Comparison of ENCODE assay signal across 23 cellular contexts in the genomic region with DNA sequence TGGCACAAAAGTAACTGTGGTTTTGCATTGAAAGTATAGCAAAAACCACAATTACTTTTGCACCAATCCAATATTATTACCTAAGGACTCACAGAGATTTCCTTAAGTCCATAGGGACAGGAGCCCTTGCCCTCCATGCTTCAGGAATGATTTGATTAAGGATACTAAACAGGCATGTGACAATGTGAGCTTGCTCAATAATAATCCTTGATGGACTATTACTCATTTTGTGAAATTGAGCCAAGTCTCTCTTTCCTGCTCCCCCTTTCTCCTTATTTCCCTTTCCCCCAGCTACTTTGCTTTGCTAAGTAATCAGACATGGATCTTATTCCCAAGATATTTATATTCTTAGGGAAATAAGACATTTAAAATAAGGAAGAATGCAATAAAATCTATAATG. TPM values are rescaled to one million over a fixed set of nuclear protein-coding genes. Genes with fewer than 3 reads are reported as not detected.
A peak's percentile ranks its signal among the peaks of the same experiment; 100 is the strongest.
DNase-seq lines count a peak whose midpoint lies in the region; ATAC-seq and TF ChIP-seq lines count a peak whose summit lies in the region.
"Had no signal": no experiment of that assay in that cellular context is flagged by ENCODE, and none has a peak within 500 bp of the region (broad histone marks: within the 10 kb centered on the region; RNA-seq: fewer than 3 reads in every experiment).

No MANE protein-coding gene starts in this region.

- H3K4me1 ChIP-seq in GM23248 (ENCODE audit: insufficient read depth) (no peaks in the 10 kb centered on the region), PC-3 (ENCODE audit: insufficient read depth, low read length) (peaks cover 12% of the 10 kb centered on the region), smooth muscle cell (ENCODE audit: low read depth) (peaks cover 10% of the 10 kb centered on the region)
- H3K4me1 ChIP-seq: HAP-1, parathyroid adenoma had no signal

- no peak overlapping the region for H3K9ac ChIP-seq in GM23248
- H3K9ac ChIP-seq in PC-3 (ENCODE audit: low read length), result no peak overlapping the region
- H3K9ac ChIP-seq in smooth muscle cell (ENCODE audit: low read depth), result no peak overlapping the region
- H3K9ac ChIP-seq: parathyroid adenoma had no signal

- in situ Hi-C loops in GM23248 (cut with MboI), result no loop called here

- H3F3A ChIP-seq in GM23248 (ENCODE audit: insufficient read depth) (no peaks in the 10 kb centered on the region), PC-3 (ENCODE audit: low read length, unreplicated experiment) (no peaks in the 10 kb centered on the region), smooth muscle cell (ENCODE audit: low read depth) (no peaks in the 10 kb centered on the region)

- H3K9me3 ChIP-seq in GM23248 (ENCODE audit: low read depth), result no peaks in the 10 kb centered on the region
- H3K9me3 ChIP-seq in PC-3 (ENCODE audit: low read length), result no peaks in the 10 kb centered on the region
- no peaks in the 10 kb centered on the region for H3K9me3 ChIP-seq in smooth muscle cell (replicated peaks; ENCODE audit: low read depth)
- H3K9me3 ChIP-seq: HAP-1, upper lobe of left lung had no signal

- intact Hi-C loops in PC-3 (cut with micrococcal nuclease), result no loop called here

- H4K20me1 ChIP-seq in GM23248 (ENCODE audit: insufficient read depth) (no peaks in the 10 kb centered on the region), PC-3 (ENCODE audit: low read length) (no peaks in the 10 kb centered on the region), smooth muscle cell (ENCODE audit: low read depth) (no peaks in the 10 kb centered on the region)

- H3K9me2 ChIP-seq in GM23248 (ENCODE audit: insufficient read depth) (no peaks in the 10 kb centered on the region), PC-3 (replicated peaks; ENCODE audit: low read length) (no peaks in the 10 kb centered on the region)

- CTCF ChIA-PET in PC-3 (lab: Charles Lee), result no interaction called here

- H3K4me3 ChIP-seq in GM23248 (no peak overlapping the region), PC-3 (ENCODE audit: low read length) (no peak overlapping the region), epithelial cell of proximal tubule (ENCODE audit: low read depth, low read length) (no peak overlapping the region), retinal pigment epithelial cell (ENCODE audit: low read length) (no peak overlapping the region), smooth muscle cell (no peak overlapping the region)
- H3K4me3 ChIP-seq: GM12878, HAP-1, skin epidermis, upper lobe of left lung had no signal

- H3K27me3 ChIP-seq in GM23248 (replicated peaks; ENCODE audit: insufficient read depth) (no peaks in the 10 kb centered on the region), PC-3 (ENCODE audit: low read length) (no peaks in the 10 kb centered on the region), smooth muscle cell (ENCODE audit: low read depth) (no peaks in the 10 kb centered on the region)
- H3K27me3 ChIP-seq: upper lobe of left lung had no signal

- DNase-seq in GM23248 (peak; percentile 42), PC-3 (peak; percentile 46), epithelial cell of proximal tubule (ENCODE audit: low read depth) (peak; percentile 35), retinal pigment epithelial cell (ENCODE audit: low read depth) (peak; percentile 62), smooth muscle cell (lab: John Stamatoyannopoulos, UW; ENCODE audit: unreplicated experiment) (no peak)
- DNase-seq: activated CD4-positive, alpha-beta T cell treated with anti-CD3 and anti-CD28 coated beads for 36 hours; activated naive CD8-positive, alpha-beta T cell treated with anti-CD3 and anti-CD28 coated beads, Interleukin-2, amount 50 U/mL, for 24 hours; effector CD8-positive, alpha-beta T cell; GF-D8; natural killer cell; NCI-H146; NCI-H2171; NCI-H774; stimulated activated CD4-positive, alpha-beta T cell treated with anti-CD3 and anti-CD28 coated beads, Interleukin-4, amount 100 ng/mL, for 1 hour; stimulated activated naive CD8-positive, alpha-beta T cell treated with anti-CD3 and anti-CD28 coated beads, Interleukin-15, amount 100 ng/mL, for 72 hours; upper lobe of left lung had no signal

- TF ChIP-seq CTCF in PC-3 (conservative IDR thresholded peaks at IDR 0.05; ENCODE audit: low read depth, low read length) (no peak), epithelial cell of proximal tubule (conservative IDR thresholded peaks at IDR 0.05; ENCODE audit: low read depth, low read length) (no peak), retinal pigment epithelial cell (conservative IDR thresholded peaks at IDR 0.05; ENCODE audit: low read depth, low read length) (no peak), smooth muscle cell (IDR thresholded peaks at IDR 0.05; ENCODE audit: borderline replicate concordance, insufficient read depth, poor library complexity, severe bottlenecking) (no peak)

- H3K4me2 ChIP-seq in GM23248 (ENCODE audit: unreplicated experiment), result no peak overlapping the region
- no peak overlapping the region; the same call in 1 of the 2 replicates for H3K4me2 ChIP-seq in PC-3 (ENCODE audit: low read length)
- H3K4me2 ChIP-seq in smooth muscle cell, result no peak overlapping the region

- ATAC-seq in PC-3, result peak; percentile 22; the same call in 1 of the 2 replicates
- ATAC-seq in GM19351 (IDR thresholded peaks at IDR 0.05; ENCODE audit: unreplicated experiment), result no peak
- ATAC-seq in HG02588 (IDR thresholded peaks at IDR 0.05; ENCODE audit: unreplicated experiment), result no peak
- ATAC-seq: activated CD4-positive, alpha-beta T cell treated with anti-CD3 and anti-CD28 coated beads for 36 hours; activated naive CD8-positive, alpha-beta T cell treated with anti-CD3 and anti-CD28 coated beads, Interleukin-2, amount 50 U/mL, for 24 hours; GM12878; HepG2; natural killer cell; stimulated activated naive CD8-positive, alpha-beta T cell treated with anti-CD3 and anti-CD28 coated beads, Interleukin-15, amount 100 ng/mL, for 72 hours had no signal

- BruUV-seq in PC-3 (replicated peaks; lab: Mats Ljungman, UMichigan), result no TSS peak

- H3K36me3 ChIP-seq in GM23248 (ENCODE audit: low read depth) (no peaks in the 10 kb centered on the region), PC-3 (ENCODE audit: low read depth, low read length) (no peaks in the 10 kb centered on the region), smooth muscle cell (ENCODE audit: low read depth) (no peaks in the 10 kb centered on the region)
- H3K36me3 ChIP-seq: HAP-1, upper lobe of left lung had no signal

- POLR2A ChIA-PET in PC-3 (lab: Charles Lee; ENCODE audit: unreplicated experiment), result no interaction called here

- H3K27ac ChIP-seq in GM23248 (no peak overlapping the region), PC-3 (ENCODE audit: low read length) (no peak overlapping the region), smooth muscle cell (ENCODE audit: low read depth) (no peak overlapping the region)
- H3K27ac ChIP-seq: parathyroid adenoma, skin epidermis, upper lobe of left lung had no signal

- H2AFZ ChIP-seq in GM23248 (no peak overlapping the region), PC-3 (ENCODE audit: low read length) (no peak overlapping the region), smooth muscle cell (ENCODE audit: low read depth) (no peak overlapping the region)
- H2AFZ ChIP-seq: parathyroid adenoma had no signal

- no peaks in the 10 kb centered on the region for H3K79me2 ChIP-seq in GM23248 (ENCODE audit: insufficient read depth)
- no peaks in the 10 kb centered on the region for H3K79me2 ChIP-seq in PC-3 (ENCODE audit: low read length)
- no peaks in the 10 kb centered on the region for H3K79me2 ChIP-seq in smooth muscle cell (ENCODE audit: low read depth)
- H3K79me2 ChIP-seq: parathyroid adenoma had no signal

RNA-seq across cellular contexts. Expression of gene RGL1, which starts 21.6 kb away (rescaled TPM):
- total RNA-seq in GM23248 (2014; rRNA removed; shearing (Covaris generic)), result 8.6 and 13.4 TPM in 2 replicates
- polyA plus RNA-seq in GM23248 (2016; fragmentation: Nextera tagmentation; extraction: Ambion mirVana) (9.2 and 9.4 TPM in 2 replicates), smooth muscle cell (13.4 and 21.4 TPM in 2 replicates)
- total RNA-seq in PC-3 (2014; rRNA removed) (1.5 and 1.9 TPM in 2 replicates), epithelial cell of proximal tubule (1.6 and 2.8 TPM in 2 replicates), smooth muscle cell (21.1 and 26.3 TPM in 2 replicates)
